In the genomic region with DNA sequence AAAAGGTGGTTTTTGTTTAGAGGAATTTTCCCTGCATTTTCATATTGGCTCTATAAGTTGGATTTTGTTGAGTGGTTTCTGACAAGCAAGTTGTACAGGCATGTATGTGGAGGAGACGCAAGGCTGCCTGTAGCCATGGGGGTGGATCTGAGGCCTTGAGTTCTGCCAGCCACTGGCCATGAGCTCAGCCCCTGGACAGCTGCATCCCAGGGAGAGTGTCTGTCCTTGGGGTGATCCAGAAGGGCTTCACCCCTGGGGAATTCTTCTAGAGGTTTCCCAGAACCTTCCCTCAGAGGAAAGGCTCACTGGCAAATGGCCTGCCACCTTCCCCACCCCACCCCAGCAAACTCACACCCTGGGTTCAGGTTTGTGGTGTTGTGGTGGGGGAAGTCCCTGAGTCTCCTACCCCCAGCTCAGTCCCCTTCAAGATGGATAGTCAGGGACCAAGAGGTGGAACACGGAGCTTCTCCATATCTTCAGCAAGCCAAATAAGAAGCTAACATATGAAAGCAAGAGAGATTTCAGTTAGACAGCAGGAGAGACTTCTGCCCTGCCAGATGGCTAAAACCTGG, we compare ENCODE assay signal across 18 cellular contexts. TPM values are rescaled to one million over a fixed set of nuclear protein-coding genes. Genes with fewer than 3 reads are reported as not detected.
DNase-seq lines count a peak whose midpoint lies in the region; ATAC-seq and TF ChIP-seq lines count a peak whose summit lies in the region.
"Had no signal": no experiment of that assay in that cellular context is flagged by ENCODE, and none has a peak within 500 bp of the region (broad histone marks: within the 10 kb centered on the region; RNA-seq: fewer than 3 reads in every experiment).

No MANE protein-coding gene starts in this region.

- peak overlapping the region; percentile 37; the same call in 1 of the 2 replicates for H3K27ac ChIP-seq in BLaER1
- H3K27ac ChIP-seq in KMS-11 = no peak overlapping the region
- peak overlapping the region in 1 of 5 donors; percentile 44 for H3K27ac ChIP-seq in adrenal gland
- no peak overlapping the region for H3K27ac ChIP-seq in mesendoderm (ENCODE audit: low read depth, low read length)

- H4K5ac ChIP-seq in mesendoderm (ENCODE audit: low read length) = no peak overlapping the region

- POLR2A ChIA-PET in T-cell (lab: Charles Lee) = no interaction called here

- no peak overlapping the region for H3K4ac ChIP-seq in mesendoderm (ENCODE audit: low read depth, low read length)

- no peak for TF ChIP-seq POLR2A in adrenal gland (IDR thresholded peaks at IDR 0.05)

- no peaks in the 10 kb centered on the region for H3K36me3 ChIP-seq in BLaER1
- H3K36me3 ChIP-seq in KMS-11 (ENCODE audit: insufficient read depth) = no peaks in the 10 kb centered on the region
- H3K36me3 ChIP-seq in adrenal gland (replicated peaks in 1 of 2) = no peaks in the 10 kb centered on the region
- no peaks in the 10 kb centered on the region for H3K36me3 ChIP-seq in mesendoderm (ENCODE audit: control insufficient read depth, insufficient read depth, low read length)
- H3K36me3 ChIP-seq: BE2C had no signal

- H3K27me3 ChIP-seq in BLaER1 (no peaks in the 10 kb centered on the region), KMS-11 (ENCODE audit: insufficient read depth, low read depth) (no peaks in the 10 kb centered on the region), adrenal gland (no peaks in the 10 kb centered on the region), mesendoderm (ENCODE audit: insufficient read depth, low read length, poor library complexity) (no peaks in the 10 kb centered on the region)
- H3K27me3 ChIP-seq: BE2C had no signal

- no peak overlapping the region for H2BK5ac ChIP-seq in mesendoderm (ENCODE audit: low read length)

- WGBS in adrenal gland, 4 donors = 33 to 88% (median 60%) methylated on average over 1 to 2 of the region's 2 CpGs
- no CpG with 5 or more reads among the region's 2 CpGs for WGBS in mesendoderm (ENCODE audit: extremely low coverage, insufficient coverage, low lambda C conversion rate)

- H3K18ac ChIP-seq in mesendoderm (ENCODE audit: low read length) = no peak overlapping the region

- H3K4me3 ChIP-seq in BLaER1 (no peak overlapping the region), KMS-11 (IDR thresholded peaks at IDR 0.05; ENCODE audit: insufficient read depth, low read depth, low read length) (no peak overlapping the region), adrenal gland (no peak overlapping the region), mesendoderm (ENCODE audit: low read length) (no peak overlapping the region)

- no peak overlapping the region for H3K4me2 ChIP-seq in BLaER1
- H3K4me2 ChIP-seq in KMS-11 = peak overlapping the region; percentile 11; the same call in 1 of the 2 replicates
- no peak overlapping the region for H3K4me2 ChIP-seq in mesendoderm (ENCODE audit: low read length)

- no peak overlapping the region for H2AFZ ChIP-seq in KMS-11 (ENCODE audit: low read depth)

- no peak for ATAC-seq in T-cell (replicated peaks in 1 of 4)
- ATAC-seq: HCT116 had no signal

- H3K4me1 ChIP-seq in BLaER1 = peaks cover 15% of the 10 kb centered on the region
- peaks cover 13% of the 10 kb centered on the region for H3K4me1 ChIP-seq in KMS-11 (ENCODE audit: low read depth, poor library complexity, severe bottlenecking)
- H3K4me1 ChIP-seq in adrenal gland (replicated peaks in 1 of 2) = no peaks in the 10 kb centered on the region
- H3K4me1 ChIP-seq in mesendoderm (ENCODE audit: control insufficient read depth, low read depth, low read length) = no peaks in the 10 kb centered on the region
- H3K4me1 ChIP-seq: BE2C had no signal

- intact Hi-C loops in adrenal gland (cut with DNase I) = loop anchor here in 1 of 2 donors (10.0 kb wide), 1 partner anchor 632 kb away; the partner anchor contains the start of gene XKR7

- H3K9me3 Mint-ChIP-seq in progenitor cell of endocrine pancreas (ENCODE audit: low read depth) (no peaks in the 10 kb centered on the region), T-cell (no peaks in the 10 kb centered on the region)
- H3K9me3 Mint-ChIP-seq: CD14-positive monocyte; CD4-positive, alpha-beta memory T cell; HFFc6 had no signal

- no peak overlapping the region for H2AK5ac ChIP-seq in mesendoderm (ENCODE audit: low read length)

- peak in 4 of 7 donors; percentile 48 to 61 (median 51) for DNase-seq in adrenal gland
- DNase-seq in progenitor cell of endocrine pancreas (ENCODE audit: low spot score, unreplicated experiment) = no peak
- DNase-seq in midbrain (lab: John Stamatoyannopoulos, UW) = no peak
- no peak for DNase-seq in T-cell
- no peak for DNase-seq in mesendoderm
- DNase-seq: ACHN; BE2C; CD4-positive, alpha-beta memory T cell; DMS153; DMS79; GDM1; GOT3; H7; HFFc6 had no signal

- CTCF ChIA-PET in T-cell (lab: Charles Lee) = interaction anchor here in 1 of 2 donors (0.6 kb wide), 1 partner anchor 502 kb away, joined by 3 read pairs; no protein-coding TSS in a partner anchor

- H2BK15ac ChIP-seq in mesendoderm (replicated peaks; ENCODE audit: low read depth) = no peak overlapping the region

- H3K27me3 Mint-ChIP-seq in progenitor cell of endocrine pancreas (peaks cover 21% of the 10 kb centered on the region), T-cell (no peaks in the 10 kb centered on the region)
- H3K27me3 Mint-ChIP-seq: CD4-positive, alpha-beta memory T cell had no signal

- no peak overlapping the region for H3K4me3 Mint-ChIP-seq in progenitor cell of endocrine pancreas (ENCODE audit: low read depth)
- no peak overlapping the region for H3K4me3 Mint-ChIP-seq in T-cell
- H3K4me3 Mint-ChIP-seq: CD14-positive monocyte; CD4-positive, alpha-beta memory T cell; HFFc6 had no signal

- no peak overlapping the region for H3K23ac ChIP-seq in mesendoderm (ENCODE audit: low read length)

- no peak overlapping the region for H2BK120ac ChIP-seq in mesendoderm (ENCODE audit: low read depth, low read length)

- H3K79me1 ChIP-seq in mesendoderm (ENCODE audit: low read length) = no peaks in the 10 kb centered on the region

- H3K56ac ChIP-seq in mesendoderm (ENCODE audit: low read length) = no peak overlapping the region

- no peaks in the 10 kb centered on the region for H3K36me3 Mint-ChIP-seq in progenitor cell of endocrine pancreas (ENCODE audit: insufficient read depth)
- no peaks in the 10 kb centered on the region for H3K36me3 Mint-ChIP-seq in T-cell
- H3K36me3 Mint-ChIP-seq: CD14-positive monocyte; CD4-positive, alpha-beta memory T cell had no signal

- H4K8ac ChIP-seq in mesendoderm (ENCODE audit: low read depth, low read length) = no peak overlapping the region

- H3K9ac ChIP-seq in BLaER1 (no peak overlapping the region), KMS-11 (no peak overlapping the region), mesendoderm (ENCODE audit: low read length) (no peak overlapping the region)

- H3K4me1 Mint-ChIP-seq in progenitor cell of endocrine pancreas (ENCODE audit: low read depth) (no peaks in the 10 kb centered on the region), T-cell (peaks cover 0 to 2% (median 0%) of the 10 kb centered on the region in 3 donors)

- H3K9me3 ChIP-seq in BLaER1 (no peaks in the 10 kb centered on the region), adrenal gland (replicated peaks in 1 of 3) (no peaks in the 10 kb centered on the region)
- H3K9me3 ChIP-seq: BE2C had no signal

- no peaks in the 10 kb centered on the region for H4K20me1 ChIP-seq in BLaER1
- H4K20me1 ChIP-seq in KMS-11 (ENCODE audit: insufficient read depth) = no peaks in the 10 kb centered on the region

- no peak for TF ChIP-seq CTCF in KMS-11 (conservative IDR thresholded peaks at IDR 0.05; ENCODE audit: low read depth, low read length)
- no peak for TF ChIP-seq CTCF in adrenal gland (IDR thresholded peaks at IDR 0.05)
- no peak for TF ChIP-seq CTCF in progenitor cell of endocrine pancreas (IDR thresholded peaks at IDR 0.05; ENCODE audit: unreplicated experiment)

- H3K27ac Mint-ChIP-seq in progenitor cell of endocrine pancreas = peak overlapping the region; percentile 59
- H3K27ac Mint-ChIP-seq in T-cell = no peak overlapping the region
- H3K27ac Mint-ChIP-seq: CD14-positive monocyte; CD4-positive, alpha-beta memory T cell; HFFc6 had no signal

- H3K79me2 ChIP-seq in KMS-11 (ENCODE audit: insufficient read depth, low read depth) (no peaks in the 10 kb centered on the region), mesendoderm (ENCODE audit: control insufficient read depth, insufficient read depth, low read length) (no peaks in the 10 kb centered on the region)

RNA-seq across cellular contexts. Expression of gene NOL4L, which starts 11.6 kb away (rescaled TPM):
- total RNA-seq in adrenal gland (10 to 100 TPM in 7 of 8 donors, 1 to 10 TPM in 1; 9.7 to 30.4 (median 15.7) TPM), progenitor cell of endocrine pancreas (89.7 and 90.4 TPM in 2 replicates), T-cell (10 to 100 TPM; 63.5 to 88.8 (median 74.4) TPM)
- polyA plus RNA-seq in adrenal gland = 10 to 100 TPM in 2 of 3 donors, 1 to 10 TPM in 1; 6.4 to 29.8 (median 13.8) TPM
- polyA plus RNA-seq in mesendoderm (2013, experiment 1 of 2) = 9.5 TPM
- 9.0 TPM for polyA plus RNA-seq in mesendoderm (2013, experiment 2 of 2)

Comparison
In these comparisons a context has a peak if more than half of its experiments do, and no peak if none do; other contexts are left out.
1. DNase-seq: peak in adrenal gland (4 of 7); none in progenitor cell of endocrine pancreas (single experiment), midbrain (single experiment), T-cell (0 of 34) and mesendoderm (single experiment).